In the genomic region with DNA sequence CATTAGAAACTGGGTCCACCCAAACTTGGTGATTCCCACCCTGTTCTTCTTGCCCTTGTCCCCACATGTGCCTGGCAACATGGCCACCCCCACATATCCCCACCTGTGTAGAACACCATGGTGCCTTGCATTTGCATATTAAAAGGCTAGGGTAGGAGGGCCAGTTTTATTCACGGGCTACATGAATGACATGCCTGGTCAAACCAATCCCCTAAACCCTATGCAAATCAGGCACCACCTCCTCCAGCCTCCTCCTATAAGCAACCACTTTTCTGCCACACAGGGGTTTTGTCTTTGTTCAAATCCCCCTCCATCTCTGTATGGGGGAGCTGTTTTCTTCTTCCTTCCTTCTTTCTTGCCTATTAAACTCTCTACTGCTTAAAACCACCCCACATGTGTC, we compare ENCODE assay signal across 20 cellular contexts.
DNase-seq lines count a peak whose midpoint lies in the region; ATAC-seq, FAIRE-seq and TF ChIP-seq lines count a peak whose summit lies in the region.
"Had no signal": no experiment of that assay in that cellular context is flagged by ENCODE, and none has a peak within 500 bp of the region (broad histone marks: within the 10 kb centered on the region; RNA-seq: fewer than 3 reads in every experiment).

No MANE protein-coding gene starts in this region.

- H3K36me3 ChIP-seq in NT2/D1 (ENCODE audit: insufficient read depth, insufficient read length, low read length) (no peaks in the 10 kb centered on the region), K562 (ENCODE audit: control insufficient read depth, insufficient read depth, low read length) (no peaks in the 10 kb centered on the region)
- H3K36me3 ChIP-seq: HAP-1 had no signal

- TF ChIP-seq POLR2A in K562 (conservative IDR thresholded peaks at IDR 0.05): no peak

- POLR2A ChIA-PET in K562 (lab: Yijun Ruan, JAX): interaction anchor here (0.5 kb wide), 1 partner anchor 635 kb away, joined by 4 read pairs; no protein-coding TSS in a partner anchor

- no peaks in the 10 kb centered on the region for H3K27me3 ChIP-seq in NT2/D1 (ENCODE audit: insufficient read depth, insufficient read length)
- H3K27me3 ChIP-seq in K562 (ENCODE audit: control insufficient read depth in 2 of 2, insufficient read depth in 2 of 2, low read length in 2 of 2): no peaks in the 10 kb centered on the region; a peak in 1 of 5 replicates

- CTCF ChIA-PET in K562 (lab: Yijun Ruan, JAX; ENCODE audit: low intra/inter-chr PET ratio): no interaction called here

- ATAC-seq in K562 (no peak), HG03378 (IDR thresholded peaks at IDR 0.05; ENCODE audit: unreplicated experiment) (no peak), GM18870 (IDR thresholded peaks at IDR 0.05; ENCODE audit: unreplicated experiment) (no peak), HG03521 (IDR thresholded peaks at IDR 0.05; ENCODE audit: unreplicated experiment) (no peak), GM18520 (IDR thresholded peaks at IDR 0.05; ENCODE audit: unreplicated experiment) (no peak)
- ATAC-seq: A549, HepG2 had no signal

- no peaks in the 10 kb centered on the region for H3K9me1 ChIP-seq in K562 (ENCODE audit: control insufficient read depth, insufficient read depth, low read length)

- BruUV-seq in K562 (replicated peaks; lab: Mats Ljungman, UMichigan): no TSS peak

- H3K4me2 ChIP-seq in K562 (ENCODE audit: insufficient read depth, low read length): no peak overlapping the region
- H3K4me2 ChIP-seq: A549 had no signal

- H3K79me2 ChIP-seq in K562 (ENCODE audit: control insufficient read depth, insufficient read depth, low read length): no peaks in the 10 kb centered on the region

- in situ Hi-C loops in K562 (cut with MboI): loop anchor here (25.0 kb wide), 1 partner anchor 833 kb away; no protein-coding TSS in a partner anchor

- no peaks in the 10 kb centered on the region for H3K9me3 ChIP-seq in NT2/D1 (ENCODE audit: insufficient read depth, low read length)
- no peaks in the 10 kb centered on the region for H3K9me3 ChIP-seq in K562 (replicated peaks; ENCODE audit: control insufficient read depth, insufficient read depth, low read depth, low read length)
- H3K9me3 ChIP-seq: A549, Caco-2, HAP-1 had no signal

- intact Hi-C loops in K562 (cut with micrococcal nuclease): loop anchor here (10.0 kb wide), 1 partner anchor 845 kb away; a partner anchor contains a TSS

- no peak overlapping the region for H3K4me3 ChIP-seq in NT2/D1 (ENCODE audit: insufficient read length, low read depth)
- no peak overlapping the region for H3K4me3 ChIP-seq in K562
- H3K4me3 ChIP-seq: A549, GM23248, HAP-1 had no signal

- no peak overlapping the region for H3K27ac ChIP-seq in K562 (ENCODE audit: extremely low read depth, low read depth, low read length)
- H3K27ac ChIP-seq: 22Rv1, A549, C4-2B, GM23248 had no signal

- H3K9ac ChIP-seq in NT2/D1 (ENCODE audit: insufficient read length, low read depth): no peak overlapping the region
- H3K9ac ChIP-seq in K562 (ENCODE audit: insufficient read depth in 1 of 2, low read depth in 2 of 2, low read length in 2 of 2): no peak overlapping the region
- H3K9ac ChIP-seq: GM23248 had no signal

- H4K20me1 ChIP-seq in K562 (replicated peaks; ENCODE audit: control insufficient read depth, insufficient read depth, low read length): no peaks in the 10 kb centered on the region

- peak; percentile 14 for DNase-seq in ELF-1 (ENCODE audit: low read depth, low spot score)
- peak; percentile 16 for DNase-seq in NT2/D1 (ENCODE audit: low read depth, low spot score)
- no peak for DNase-seq in K562 (ENCODE audit: extremely low read depth in 1 of 4, low spot score in 3 of 4)
- peak; percentile 50 for DNase-seq in iPS DF 19.7 (ENCODE audit: low read depth, low spot score)
- DNase-seq: AML-193; Caco-2; CD4-positive, alpha-beta T cell; GDM1; GM23248; KG1 had no signal

- no peak for TF ChIP-seq CTCF in K562 (IDR thresholded peaks at IDR 0.05 in 2 of 3, conservative IDR thresholded peaks at IDR 0.05 in 1 of 3; ENCODE audit: insufficient read depth in 2 of 3, low read depth in 1 of 3, low read length in 3 of 3)

- H3K4me1 ChIP-seq in NT2/D1 (ENCODE audit: insufficient read depth, insufficient read length) (no peaks in the 10 kb centered on the region), K562 (replicated peaks in 1 of 2; ENCODE audit: control insufficient read depth in 2 of 2, insufficient read depth in 2 of 2, low read length in 2 of 2) (no peaks in the 10 kb centered on the region)
- H3K4me1 ChIP-seq: A549, HAP-1 had no signal

- FAIRE-seq in K562 (lab: Jason Lieb, UNC): no peak
- FAIRE-seq: A549, D721Med, HepG2 had no signal

- WGBS in K562 (ENCODE audit: insufficient coverage, low coverage, missing lambda C conversion rate): 0% methylated on average over 1 of the region's 1 CpG

- no peak for TF ChIP-seq EP300 in K562 (IDR thresholded peaks at IDR 0.05; ENCODE audit: low read length)

- no peak for TF ChIP-seq RAD21 in K562 (CRISPR knock-in tag; conservative IDR thresholded peaks at IDR 0.05 in 1 of 2, IDR thresholded peaks at IDR 0.05 in 1 of 2)

- no peak overlapping the region for H2AFZ ChIP-seq in K562 (ENCODE audit: low read depth, low read length)
- H2AFZ ChIP-seq: GM23248 had no signal

TF ChIP-seq in K562, 482 proteins besides CTCF, POLR2A, EP300 and RAD21:
- TF ChIP-seq, protein P1, sequence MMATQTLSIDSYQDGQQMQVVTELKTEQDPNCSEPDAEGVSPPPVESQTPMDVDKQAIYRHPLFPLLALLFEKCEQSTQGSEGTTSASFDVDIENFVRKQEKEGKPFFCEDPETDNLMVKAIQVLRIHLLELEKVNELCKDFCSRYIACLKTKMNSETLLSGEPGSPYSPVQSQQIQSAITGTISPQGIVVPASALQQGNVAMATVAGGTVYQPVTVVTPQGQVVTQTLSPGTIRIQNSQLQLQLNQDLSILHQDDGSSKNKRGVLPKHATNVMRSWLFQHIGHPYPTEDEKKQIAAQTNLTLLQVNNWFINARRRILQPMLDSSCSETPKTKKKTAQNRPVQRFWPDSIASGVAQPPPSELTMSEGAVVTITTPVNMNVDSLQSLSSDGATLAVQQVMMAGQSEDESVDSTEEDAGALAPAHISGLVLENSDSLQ (IDR thresholded peaks at IDR 0.05): 0 out of 2 replicates have a peak, but pooled peaks have one; percentile 36
- TF ChIP-seq CAMTA2 (CRISPR knock-in tag; conservative IDR thresholded peaks at IDR 0.05): no peak

Comparison
In these comparisons a context has a peak if more than half of its experiments do, and no peak if none do; other contexts are left out.
1. DNase-seq: peak in ELF-1 (single experiment), NT2/D1 (single experiment) and iPS DF 19.7 (single experiment); none in K562 (0 of 4).